Comparison of ENCODE assay signal across 1 cellular context in genomic region chr16:56988948-56989945, GRCh38.
TF ChIP-seq lines count a peak whose summit lies in the region.

NLRC5 (plus strand) TSS chr16:56989557; CDS start chr16:57020713, 31,156 bp downstream.

TF ChIP-seq in WTC11, 78 proteins besides CTCF, POLR2A, EP300 and RAD21 (continued from another document):
- TF ChIP-seq SOX15 (CRISPR knock-in tag; IDR thresholded peaks at IDR 0.05) (no peak), MXD4 (CRISPR knock-in tag; IDR thresholded peaks at IDR 0.05; ENCODE audit: borderline replicate concordance) (no peak), ZNF396 (CRISPR knock-in tag; IDR thresholded peaks at IDR 0.05; ENCODE audit: borderline replicate concordance) (no peak), NFATC4 (CRISPR knock-in tag; IDR thresholded peaks at IDR 0.05) (no peak), ZNF263 (CRISPR knock-in tag; IDR thresholded peaks at IDR 0.05; ENCODE audit: low read depth) (0 out of 2 replicates have a peak, but pooled peaks have one; percentile 23), PREB (CRISPR knock-in tag; IDR thresholded peaks at IDR 0.05; ENCODE audit: borderline replicate concordance) (no peak), TP53 (CRISPR knock-in tag; IDR thresholded peaks at IDR 0.05) (no peak)
